In genomic region chr14:92466068-92466458, GRCh38 we compare ENCODE assay signal across 2 cellular contexts.
TF ChIP-seq lines count a peak whose summit lies in the region.

No MANE protein-coding gene starts in this region.

TF ChIP-seq in H1, 55 proteins besides CTCF, POLR2A, EP300 and RAD21:
- TF ChIP-seq TAF1 (IDR thresholded peaks at IDR 0.05; ENCODE audit: low read depth, low read length) (no peak), GABPA (IDR thresholded peaks at IDR 0.05; ENCODE audit: borderline replicate concordance, insufficient read depth, low read length) (no peak)

TF ChIP-seq in GM23338, 12 proteins besides CTCF, POLR2A, EP300 and RAD21:
- no peak for TF ChIP-seq ZNF114 (CRISPR knock-in tag; IDR thresholded peaks at IDR 0.05)
- TF ChIP-seq CREB1 (CRISPR knock-in tag; IDR thresholded peaks at IDR 0.05; ENCODE audit: low read depth), result no peak
- no peak for TF ChIP-seq JUNB (IDR thresholded peaks at IDR 0.05; ENCODE audit: unreplicated experiment)
- TF ChIP-seq, protein P1, sequence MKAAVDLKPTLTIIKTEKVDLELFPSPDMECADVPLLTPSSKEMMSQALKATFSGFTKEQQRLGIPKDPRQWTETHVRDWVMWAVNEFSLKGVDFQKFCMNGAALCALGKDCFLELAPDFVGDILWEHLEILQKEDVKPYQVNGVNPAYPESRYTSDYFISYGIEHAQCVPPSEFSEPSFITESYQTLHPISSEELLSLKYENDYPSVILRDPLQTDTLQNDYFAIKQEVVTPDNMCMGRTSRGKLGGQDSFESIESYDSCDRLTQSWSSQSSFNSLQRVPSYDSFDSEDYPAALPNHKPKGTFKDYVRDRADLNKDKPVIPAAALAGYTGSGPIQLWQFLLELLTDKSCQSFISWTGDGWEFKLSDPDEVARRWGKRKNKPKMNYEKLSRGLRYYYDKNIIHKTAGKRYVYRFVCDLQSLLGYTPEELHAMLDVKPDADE (IDR thresholded peaks at IDR 0.05), result no peak
- TF ChIP-seq NANOG (IDR thresholded peaks at IDR 0.05; ENCODE audit: borderline replicate concordance), result no peak
- no peak for TF ChIP-seq ZNF331 (CRISPR knock-in tag; IDR thresholded peaks at IDR 0.05; ENCODE audit: low read depth)
- TF ChIP-seq EZH2phosphoT487 (IDR thresholded peaks at IDR 0.05; ENCODE audit: unreplicated experiment), result no peak
- no peak for TF ChIP-seq POLR2AphosphoS5 (IDR thresholded peaks at IDR 0.05; ENCODE audit: low read depth)
- no peak for TF ChIP-seq STAT1 (IDR thresholded peaks at IDR 0.05; ENCODE audit: unreplicated experiment)
- no peak for TF ChIP-seq REST (IDR thresholded peaks at IDR 0.05; ENCODE audit: unreplicated experiment)
- no peak for TF ChIP-seq ZNF462 (CRISPR knock-in tag; IDR thresholded peaks at IDR 0.05)
- TF ChIP-seq EZH2 (IDR thresholded peaks at IDR 0.05; ENCODE audit: low read depth, unreplicated experiment), result no peak
TF ChIP-seq in GM23338: peak in this region for 0.
